In genomic region chr2:196259507-196260481, GRCh38 we compare ENCODE assay signal across 8 cellular contexts.
DNase-seq lines count a peak whose midpoint lies in the region; ATAC-seq and TF ChIP-seq lines count a peak whose summit lies in the region.

No MANE protein-coding gene starts in this region.

- TF ChIP-seq CTCF in cardiac muscle cell (IDR thresholded peaks at IDR 0.05; ENCODE audit: low read depth, low read length) (no peak), left ventricle myocardium inferior (IDR thresholded peaks at IDR 0.05; ENCODE audit: borderline replicate concordance) (no peak), foreskin fibroblast (IDR thresholded peaks at IDR 0.05; ENCODE audit: low read depth, low read length) (no peak), upper lobe of right lung (IDR thresholded peaks at IDR 0.05) (no peak), ascending aorta (IDR thresholded peaks at IDR 0.05) (no peak)

- H3K9me3 ChIP-seq in cardiac muscle cell (ENCODE audit: low read depth) (no peaks in the 10 kb centered on the region), left ventricle myocardium inferior (replicated peaks) (no peaks in the 10 kb centered on the region), upper lobe of right lung (no peaks in the 10 kb centered on the region), ascending aorta (no peaks in the 10 kb centered on the region)

- peak; percentile 28 to 91 for DNase-seq in cardiac muscle cell (ENCODE audit: low read depth in 1 of 2, low spot score in 1 of 2)
- DNase-seq in left ventricle myocardium inferior, result no peak
- peak; percentile 48 to 70 for DNase-seq in activated CD4-positive, alpha-beta T cell treated with anti-CD3 and anti-CD28 coated beads, Interleukin-2, amount 50 U/mL, for 48 hours
- DNase-seq in foreskin fibroblast, result peak; percentile 71 to 74
- DNase-seq in upper lobe of right lung, result no peak
- no peak for DNase-seq in ascending aorta (ENCODE audit: low spot score in 2 of 2)
- no peak for DNase-seq in globus pallidus (ENCODE audit: low spot score)
- DNase-seq in cortex of kidney (lab: John Stamatoyannopoulos, UW), result no peak

- no peaks in the 10 kb centered on the region for H3K27me3 ChIP-seq in cardiac muscle cell
- no peaks in the 10 kb centered on the region for H3K27me3 ChIP-seq in left ventricle myocardium inferior (ENCODE audit: low read depth)
- H3K27me3 ChIP-seq in upper lobe of right lung, result no peaks in the 10 kb centered on the region
- H3K27me3 ChIP-seq in ascending aorta, result no peaks in the 10 kb centered on the region

- H3K36me3 ChIP-seq in cardiac muscle cell (no peaks in the 10 kb centered on the region), left ventricle myocardium inferior (peaks cover 12% of the 10 kb centered on the region), upper lobe of right lung (no peaks in the 10 kb centered on the region), ascending aorta (no peaks in the 10 kb centered on the region)

- H3K4me1 ChIP-seq in cardiac muscle cell (ENCODE audit: low read depth) (peaks cover 8% of the 10 kb centered on the region), left ventricle myocardium inferior (peaks cover 23% of the 10 kb centered on the region), upper lobe of right lung (peaks cover 9% of the 10 kb centered on the region), ascending aorta (no peaks in the 10 kb centered on the region)

- no peak overlapping the region for H3K4me3 ChIP-seq in cardiac muscle cell
- H3K4me3 ChIP-seq in left ventricle myocardium inferior, result no peak overlapping the region
- H3K4me3 ChIP-seq in foreskin fibroblast (ENCODE audit: low read depth in 1 of 2, low read length in 2 of 2), result no peak overlapping the region
- no peak overlapping the region for H3K4me3 ChIP-seq in upper lobe of right lung
- H3K4me3 ChIP-seq in ascending aorta, result no peak overlapping the region

- ATAC-seq in upper lobe of right lung, result no peak

- H3K27ac ChIP-seq in cardiac muscle cell, result peak overlapping the region; percentile 9
- H3K27ac ChIP-seq in left ventricle myocardium inferior (replicated peaks), result no peak overlapping the region
- H3K27ac ChIP-seq in upper lobe of right lung, result peak overlapping the region; percentile 43
- no peak overlapping the region for H3K27ac ChIP-seq in ascending aorta

- intact Hi-C loops in left ventricle myocardium inferior (cut with micrococcal nuclease) (no loop called here), upper lobe of right lung (cut with DNase I) (no loop called here), ascending aorta (cut with DNase I) (no loop called here)

Comparison
In these comparisons a context has a peak if more than half of its experiments do, and no peak if none do; other contexts are left out.
1. DNase-seq: peak in cardiac muscle cell (2 of 2), activated CD4-positive, alpha-beta T cell treated with anti-CD3 and anti-CD28 coated beads, Interleukin-2, amount 50 U/mL, for 48 hours (2 of 2) and foreskin fibroblast (2 of 2); none in left ventricle myocardium inferior (single experiment), upper lobe of right lung (single experiment), ascending aorta (0 of 2), globus pallidus (single experiment) and cortex of kidney (single experiment).
2. H3K27ac ChIP-seq: peak in cardiac muscle cell (single experiment) and upper lobe of right lung (single experiment); none in left ventricle myocardium inferior (single experiment) and ascending aorta (0 of 2).